In the genomic region with DNA sequence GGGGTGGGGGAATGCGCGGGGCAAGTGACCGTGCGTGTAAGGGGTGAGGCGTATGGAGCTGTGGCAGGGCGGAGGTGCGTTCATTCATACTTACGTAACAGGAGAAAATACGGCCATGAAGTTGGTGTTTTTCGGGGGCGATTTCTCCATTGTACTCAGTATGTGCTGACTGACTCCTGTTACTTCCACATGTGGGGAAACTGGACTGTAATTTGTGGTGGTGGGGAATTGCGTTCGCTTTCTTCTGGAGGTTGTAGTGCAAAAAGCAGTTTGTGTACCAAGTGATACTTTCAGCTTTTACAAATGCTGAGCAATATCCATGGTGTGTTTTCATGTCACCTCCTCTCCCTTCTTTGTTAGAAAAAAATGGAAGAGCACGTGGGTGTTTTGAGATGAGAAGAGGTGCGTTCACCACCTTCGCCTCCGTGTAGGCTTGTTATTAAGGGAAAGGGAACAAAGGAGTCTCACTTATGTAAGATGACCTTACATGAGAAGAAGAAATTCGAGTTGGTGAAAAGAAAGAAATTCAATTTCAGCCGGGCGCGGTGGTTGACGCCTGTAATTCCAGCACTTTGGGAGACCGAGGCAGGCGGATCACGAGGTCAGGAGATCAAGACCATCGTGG, we compare ENCODE assay signal across 8 cellular contexts.
A peak's percentile ranks its signal among the peaks of the same experiment; 100 is the strongest.
DNase-seq lines count a peak whose midpoint lies in the region; ATAC-seq and TF ChIP-seq lines count a peak whose summit lies in the region.
"Not testable (repeated sequence)": the region's sequence is repeated elsewhere in the genome, so short reads cannot be mapped to it uniquely, and the experiment has no call there.

No MANE protein-coding gene starts in this region.

- H3K27ac ChIP-seq in cingulate gyrus (ENCODE audit: low read depth, low read length) (peak overlapping the region; percentile 60), heart right ventricle (peak overlapping the region; percentile 35 to 79 (median 60))

- not testable (repeated sequence) for H3K36me3 Mint-ChIP-seq in activated T-helper 1 cell treated with anti-CD3 and anti-CD28 coated beads, Interleukin-12 subunit alpha, Interleukin-12 subunit beta, Interleukin-2, Interleukin-4 antibody, amounts not matched to agents 30 ng/mL and 10 ng/mL and 1 ng/mL, durations not matched to agents 14 hours and 24 hours and 36 hours (ENCODE audit: low read depth)

- not testable (repeated sequence) for TF ChIP-seq CTCF in heart right ventricle (IDR thresholded peaks at IDR 0.05); mucosa of descending colon (IDR thresholded peaks at IDR 0.05)

- not testable (repeated sequence) for H3K9me3 Mint-ChIP-seq in activated T-helper 1 cell treated with anti-CD3 and anti-CD28 coated beads, Interleukin-12 subunit alpha, Interleukin-12 subunit beta, Interleukin-2, Interleukin-4 antibody, amounts not matched to agents 30 ng/mL and 10 ng/mL and 1 ng/mL, durations not matched to agents 14 hours and 24 hours and 36 hours

- not testable (repeated sequence) for H3K4me1 ChIP-seq in heart right ventricle; mucosa of descending colon (ENCODE audit: low read depth)

- ATAC-seq in HG02798 (IDR thresholded peaks at IDR 0.05; ENCODE audit: poor library complexity, unreplicated experiment) (peak; percentile 50), heart right ventricle (peak; percentile 92 to 100 (median 98)), mucosa of descending colon (peak; percentile 96)

- not testable (repeated sequence) for H3K36me3 ChIP-seq in heart right ventricle; mucosa of descending colon (ENCODE audit: low read depth)

- WGBS in heart right ventricle, 2 donors = 12 to 22% methylated on average over 25 to 26 of the region's 26 CpGs

- DNase-seq in COLO668 (lab: John Stamatoyannopoulos, UW; ENCODE audit: unreplicated experiment) = peak; percentile 63
- peak; percentile 57 to 90 for DNase-seq in NOMO-1 (lab: John Stamatoyannopoulos, UW; ENCODE audit: unreplicated experiment in 2 of 2)
- peak; percentile 20 for DNase-seq in activated T-helper 1 cell treated with anti-CD3 and anti-CD28 coated beads, Interleukin-12 subunit alpha, Interleukin-12 subunit beta, Interleukin-2, Interleukin-4 antibody, amounts not matched to agents 30 ng/mL and 10 ng/mL and 1 ng/mL, durations not matched to agents 14 hours and 24 hours and 36 hours (ENCODE audit: low spot score)
- DNase-seq in heart right ventricle = peak in 1 of 2 donors; percentile 39
- peak in 1 of 3 donors; percentile 26 for DNase-seq in mucosa of descending colon
- DNase-seq in stimulated activated CD4-positive, alpha-beta T cell treated with anti-CD3 and anti-CD28 coated beads, Interleukin-4, amount 100 ng/mL, for 24 hours = peak; percentile 45

- intact Hi-C loops in activated T-helper 1 cell treated with anti-CD3 and anti-CD28 coated beads, Interleukin-12 subunit alpha, Interleukin-12 subunit beta, Interleukin-2, Interleukin-4 antibody, amounts not matched to agents 30 ng/mL and 10 ng/mL and 1 ng/mL, durations not matched to agents 14 hours and 24 hours and 36 hours (cut with micrococcal nuclease); heart right ventricle (cut with DNase I); mucosa of descending colon (cut with DNase I, micrococcal nuclease): not testable (repeated sequence)

- H3K27me3 Mint-ChIP-seq in activated T-helper 1 cell treated with anti-CD3 and anti-CD28 coated beads, Interleukin-12 subunit alpha, Interleukin-12 subunit beta, Interleukin-2, Interleukin-4 antibody, amounts not matched to agents 30 ng/mL and 10 ng/mL and 1 ng/mL, durations not matched to agents 14 hours and 24 hours and 36 hours (ENCODE audit: insufficient read depth) = not testable (repeated sequence)

- H3K4me3 ChIP-seq in heart right ventricle = peak overlapping the region in 6 of 10 donors; percentile 14 to 34 (median 23)
- not testable (repeated sequence) for H3K4me3 ChIP-seq in mucosa of descending colon

- H3K4me1 Mint-ChIP-seq in activated T-helper 1 cell treated with anti-CD3 and anti-CD28 coated beads, Interleukin-12 subunit alpha, Interleukin-12 subunit beta, Interleukin-2, Interleukin-4 antibody, amounts not matched to agents 30 ng/mL and 10 ng/mL and 1 ng/mL, durations not matched to agents 14 hours and 24 hours and 36 hours (ENCODE audit: low read depth) = not testable (repeated sequence)

- H3K27me3 ChIP-seq in heart right ventricle = not testable (repeated sequence)

- H3K27ac Mint-ChIP-seq in activated T-helper 1 cell treated with anti-CD3 and anti-CD28 coated beads, Interleukin-12 subunit alpha, Interleukin-12 subunit beta, Interleukin-2, Interleukin-4 antibody, amounts not matched to agents 30 ng/mL and 10 ng/mL and 1 ng/mL, durations not matched to agents 14 hours and 24 hours and 36 hours = peak overlapping the region; percentile 87

- H3K4me3 Mint-ChIP-seq in activated T-helper 1 cell treated with anti-CD3 and anti-CD28 coated beads, Interleukin-12 subunit alpha, Interleukin-12 subunit beta, Interleukin-2, Interleukin-4 antibody, amounts not matched to agents 30 ng/mL and 10 ng/mL and 1 ng/mL, durations not matched to agents 14 hours and 24 hours and 36 hours = peak overlapping the region; percentile 54

- H3K9me3 ChIP-seq in heart right ventricle, mucosa of descending colon: not testable (repeated sequence)
